In genomic region chr7:46137725-46138124, GRCh38 we compare ENCODE assay signal across 38 cellular contexts.
"Had no signal": no experiment of that assay in that cellular context is flagged by ENCODE, and none has a peak within 500 bp of the region (broad histone marks: within the 10 kb centered on the region; RNA-seq: fewer than 3 reads in every experiment).

No MANE protein-coding gene starts in this region.

- H3K9me3 Mint-ChIP-seq: activated CD4-positive, alpha-beta memory T cell treated with anti-CD3 and anti-CD28 coated beads for 36 hours; activated CD4-positive, alpha-beta T cell treated with anti-CD3 and anti-CD28 coated beads, Interleukin-2, amount 10 ng/mL, durations not matched to agents 24 days and 14 days; activated naive CD4-positive, alpha-beta T cell treated with anti-CD3 and anti-CD28 coated beads for 36 hours; activated naive CD4-positive, alpha-beta T cell treated with anti-CD3 and anti-CD28 coated beads, Interleukin-2, amount 50 U/mL, for 24 hours; activated naive CD8-positive, alpha-beta T cell treated with anti-CD3 and anti-CD28 coated beads for 36 hours; activated naive CD8-positive, alpha-beta T cell treated with anti-CD3 and anti-CD28 coated beads, Interleukin-2, amount 50 U/mL, for 24 hours; activated T-helper 1 cell treated with anti-CD3 and anti-CD28 coated beads, Interleukin-12 subunit alpha, Interleukin-12 subunit beta, Interleukin-2, Interleukin-4 antibody, amounts not matched to agents 30 ng/mL and 10 ng/mL and 1 ng/mL, durations not matched to agents 14 hours and 24 hours and 36 hours; activated T-helper 2 cell treated with anti-CD3 and anti-CD28 coated beads, Interferon-gamma antibody, Interleukin-2, Interleukin-4, amounts not matched to agents 10 μg/mL and 5 μg/mL and 100 μg/mL, durations not matched to agents 14 hours and 24 hours and 36 hours; dendritic cell treated with granulocyte-macrophage colony-stimulating factor and Interleukin-4, amounts not matched to agents 40 ng/mL and 50 ng/mL, for 4 days; effector memory CD8-positive, alpha-beta T cell; T-helper 2 cell treated with Interferon-gamma antibody and Interleukin-4, amounts not matched to agents 5 μg/mL and 100 μg/mL, for 36 hours had no signal

- H3K4me3 ChIP-seq: adrenal gland, breast epithelium, cardiac muscle cell, coronary artery, esophagus muscularis mucosa, gastrocnemius medialis, heart left ventricle had no signal

- H3K4me1 ChIP-seq: adrenal gland, breast epithelium, esophagus muscularis mucosa, gastrocnemius medialis, heart left ventricle had no signal

- H3K36me3 ChIP-seq: adrenal gland, breast epithelium, cardiac muscle cell, esophagus muscularis mucosa, gastrocnemius medialis, heart left ventricle had no signal

- DNase-seq: activated CD4-positive, alpha-beta memory T cell treated with anti-CD3 and anti-CD28 coated beads for 36 hours; activated CD4-positive, alpha-beta T cell treated with anti-CD3 and anti-CD28 coated beads for 36 hours; activated CD4-positive, alpha-beta T cell treated with anti-CD3 and anti-CD28 coated beads, Interleukin-2, amount 10 ng/mL, durations not matched to agents 24 days and 14 days; activated CD4-positive, CD25-positive, alpha-beta regulatory T cell; activated CD4-positive, CD25-positive, alpha-beta regulatory T cell treated with anti-CD3 and anti-CD28 coated beads, Interleukin-2, amount 50 U/mL, for 72 hours; activated CD8-positive, alpha-beta memory T cell treated with anti-CD3 and anti-CD28 coated beads, Interleukin-2, amount 10 ng/mL, durations not matched to agents 7 days and 5 days; activated CD8-positive, alpha-beta memory T cell treated with anti-CD3 and anti-CD28 coated beads, Interleukin-2, amount 50 U/mL, for 4 hours; activated CD8-positive, alpha-beta T cell treated with anti-CD3 and anti-CD28 coated beads, Interleukin-2, amount 10 ng/mL, durations not matched to agents 7 days and 5 days; activated effector memory CD4-positive, alpha-beta T cell treated with anti-CD3 and anti-CD28 coated beads, Interleukin-2, amount 50 U/mL, for 16 hours; activated naive CD4-positive, alpha-beta T cell treated with anti-CD3 and anti-CD28 coated beads for 36 hours; activated naive CD8-positive, alpha-beta T cell treated with anti-CD3 and anti-CD28 coated beads for 36 hours; activated naive CD8-positive, alpha-beta T cell treated with anti-CD3 and anti-CD28 coated beads, Interleukin-2, amount 50 U/mL, for 24 hours; activated T-cell treated with anti-CD3 and anti-CD28 coated beads, Interleukin-2, amount 50 U/mL, for 1 hour; activated T-cell treated with anti-CD3 and anti-CD28 coated beads, Interleukin-2, amount 50 U/mL, for 48 hours; adrenal gland; amygdala; aorta; central memory CD4-positive, alpha-beta T cell; cerebellar nuclear complex; effector CD4-positive, alpha-beta T cell; effector memory CD8-positive, alpha-beta T cell; erythroblast; foreskin keratinocyte; gastrocnemius medialis; glutamatergic neuron; heart left ventricle; T-helper 17 cell; T1000 had no signal

- H3K27me3 ChIP-seq: adrenal gland, breast epithelium, cardiac muscle cell, esophagus muscularis mucosa, foreskin keratinocyte, gastrocnemius medialis, heart left ventricle had no signal

- H3K9me3 ChIP-seq: adrenal gland, breast epithelium, esophagus muscularis mucosa, gastrocnemius medialis, heart left ventricle had no signal

- H3K4me1 Mint-ChIP-seq: activated CD4-positive, alpha-beta T cell treated with anti-CD3 and anti-CD28 coated beads for 36 hours; activated CD4-positive, alpha-beta T cell treated with anti-CD3 and anti-CD28 coated beads, Interleukin-2, amount 10 ng/mL, durations not matched to agents 24 days and 14 days; activated CD8-positive, alpha-beta memory T cell treated with anti-CD3 and anti-CD28 coated beads, Interleukin-2, amount 10 ng/mL, durations not matched to agents 7 days and 5 days; activated naive CD4-positive, alpha-beta T cell treated with anti-CD3 and anti-CD28 coated beads, Interleukin-2, amount 50 U/mL, for 24 hours; activated naive CD8-positive, alpha-beta T cell treated with anti-CD3 and anti-CD28 coated beads for 36 hours; activated naive CD8-positive, alpha-beta T cell treated with anti-CD3 and anti-CD28 coated beads, Interleukin-2, amount 50 U/mL, for 24 hours; T-helper 17 cell had no signal

- ATAC-seq: activated CD4-positive, alpha-beta T cell treated with anti-CD3 and anti-CD28 coated beads for 36 hours; activated CD8-positive, alpha-beta memory T cell treated with anti-CD3 and anti-CD28 coated beads, Interleukin-2, amount 10 ng/mL, durations not matched to agents 7 days and 5 days; activated CD8-positive, alpha-beta T cell treated with anti-CD3 and anti-CD28 coated beads, Interleukin-2, amount 10 ng/mL, durations not matched to agents 7 days and 5 days; activated naive CD8-positive, alpha-beta T cell treated with anti-CD3 and anti-CD28 coated beads, Interleukin-2, amount 50 U/mL, for 24 hours; effector memory CD8-positive, alpha-beta T cell; foreskin keratinocyte; gastrocnemius medialis; heart left ventricle; T-helper 17 cell had no signal

- H3K27ac ChIP-seq: adrenal gland, breast epithelium, cardiac muscle cell, coronary artery, esophagus muscularis mucosa, foreskin keratinocyte, gastrocnemius medialis, heart left ventricle had no signal

- H3K27ac Mint-ChIP-seq: activated CD4-positive, alpha-beta memory T cell treated with anti-CD3 and anti-CD28 coated beads for 36 hours; activated CD4-positive, alpha-beta T cell treated with anti-CD3 and anti-CD28 coated beads for 36 hours; activated CD4-positive, alpha-beta T cell treated with anti-CD3 and anti-CD28 coated beads, Interleukin-2, amount 10 ng/mL, durations not matched to agents 24 days and 14 days; activated CD8-positive, alpha-beta memory T cell treated with anti-CD3 and anti-CD28 coated beads, Interleukin-2, amount 10 ng/mL, durations not matched to agents 7 days and 5 days; activated CD8-positive, alpha-beta T cell treated with anti-CD3 and anti-CD28 coated beads, Interleukin-2, amount 10 ng/mL, durations not matched to agents 7 days and 5 days; activated naive CD4-positive, alpha-beta T cell treated with anti-CD3 and anti-CD28 coated beads for 36 hours; activated naive CD4-positive, alpha-beta T cell treated with anti-CD3 and anti-CD28 coated beads, Interleukin-2, amount 50 U/mL, for 24 hours; activated naive CD8-positive, alpha-beta T cell treated with anti-CD3 and anti-CD28 coated beads for 36 hours; activated naive CD8-positive, alpha-beta T cell treated with anti-CD3 and anti-CD28 coated beads, Interleukin-2, amount 50 U/mL, for 24 hours; activated T-helper 1 cell treated with anti-CD3 and anti-CD28 coated beads, Interleukin-12 subunit alpha, Interleukin-12 subunit beta, Interleukin-2, Interleukin-4 antibody, amounts not matched to agents 30 ng/mL and 10 ng/mL and 1 ng/mL, durations not matched to agents 14 hours and 24 hours and 36 hours; activated T-helper 2 cell treated with anti-CD3 and anti-CD28 coated beads, Interferon-gamma antibody, Interleukin-2, Interleukin-4, amounts not matched to agents 10 μg/mL and 5 μg/mL and 100 μg/mL, durations not matched to agents 14 hours and 24 hours and 36 hours; brain; dendritic cell treated with granulocyte-macrophage colony-stimulating factor and Interleukin-4, amounts not matched to agents 40 ng/mL and 50 ng/mL, for 4 days; effector memory CD8-positive, alpha-beta T cell; T-helper 17 cell; T-helper 2 cell treated with Interferon-gamma antibody and Interleukin-4, amounts not matched to agents 5 μg/mL and 100 μg/mL, for 36 hours had no signal

- H3K27me3 Mint-ChIP-seq: activated CD4-positive, alpha-beta memory T cell treated with anti-CD3 and anti-CD28 coated beads for 36 hours; activated CD4-positive, alpha-beta T cell treated with anti-CD3 and anti-CD28 coated beads for 36 hours; activated CD4-positive, alpha-beta T cell treated with anti-CD3 and anti-CD28 coated beads, Interleukin-2, amount 10 ng/mL, durations not matched to agents 24 days and 14 days; activated CD8-positive, alpha-beta memory T cell treated with anti-CD3 and anti-CD28 coated beads, Interleukin-2, amount 10 ng/mL, durations not matched to agents 7 days and 5 days; activated naive CD4-positive, alpha-beta T cell treated with anti-CD3 and anti-CD28 coated beads, Interleukin-2, amount 50 U/mL, for 24 hours; activated naive CD8-positive, alpha-beta T cell treated with anti-CD3 and anti-CD28 coated beads for 36 hours; activated naive CD8-positive, alpha-beta T cell treated with anti-CD3 and anti-CD28 coated beads, Interleukin-2, amount 50 U/mL, for 24 hours; dendritic cell treated with granulocyte-macrophage colony-stimulating factor and Interleukin-4, amounts not matched to agents 40 ng/mL and 50 ng/mL, for 4 days; effector memory CD8-positive, alpha-beta T cell; T-helper 17 cell had no signal

- H3K36me3 Mint-ChIP-seq: activated CD4-positive, alpha-beta memory T cell treated with anti-CD3 and anti-CD28 coated beads for 36 hours; activated CD8-positive, alpha-beta memory T cell treated with anti-CD3 and anti-CD28 coated beads, Interleukin-2, amount 10 ng/mL, durations not matched to agents 7 days and 5 days; activated naive CD4-positive, alpha-beta T cell treated with anti-CD3 and anti-CD28 coated beads, Interleukin-2, amount 50 U/mL, for 24 hours; activated naive CD8-positive, alpha-beta T cell treated with anti-CD3 and anti-CD28 coated beads for 36 hours; brain had no signal

- H3K4me3 Mint-ChIP-seq: activated CD4-positive, alpha-beta memory T cell treated with anti-CD3 and anti-CD28 coated beads for 36 hours; activated CD4-positive, alpha-beta T cell treated with anti-CD3 and anti-CD28 coated beads for 36 hours; activated CD4-positive, alpha-beta T cell treated with anti-CD3 and anti-CD28 coated beads, Interleukin-2, amount 10 ng/mL, durations not matched to agents 24 days and 14 days; activated CD8-positive, alpha-beta memory T cell treated with anti-CD3 and anti-CD28 coated beads, Interleukin-2, amount 10 ng/mL, durations not matched to agents 7 days and 5 days; activated CD8-positive, alpha-beta T cell treated with anti-CD3 and anti-CD28 coated beads, Interleukin-2, amount 10 ng/mL, durations not matched to agents 7 days and 5 days; activated naive CD4-positive, alpha-beta T cell treated with anti-CD3 and anti-CD28 coated beads for 36 hours; activated naive CD4-positive, alpha-beta T cell treated with anti-CD3 and anti-CD28 coated beads, Interleukin-2, amount 50 U/mL, for 24 hours; activated naive CD8-positive, alpha-beta T cell treated with anti-CD3 and anti-CD28 coated beads for 36 hours; activated naive CD8-positive, alpha-beta T cell treated with anti-CD3 and anti-CD28 coated beads, Interleukin-2, amount 50 U/mL, for 24 hours; activated T-helper 1 cell treated with anti-CD3 and anti-CD28 coated beads, Interleukin-12 subunit alpha, Interleukin-12 subunit beta, Interleukin-2, Interleukin-4 antibody, amounts not matched to agents 30 ng/mL and 10 ng/mL and 1 ng/mL, durations not matched to agents 14 hours and 24 hours and 36 hours; brain; dendritic cell treated with granulocyte-macrophage colony-stimulating factor and Interleukin-4, amounts not matched to agents 40 ng/mL and 50 ng/mL, for 4 days; effector memory CD8-positive, alpha-beta T cell; T-helper 17 cell; T-helper 2 cell treated with Interferon-gamma antibody and Interleukin-4, amounts not matched to agents 5 μg/mL and 100 μg/mL, for 36 hours had no signal
